ENCODE assay signal across 8 cellular contexts in genomic region chr4:153432971-153433752, GRCh38. TPM values are rescaled to one million over a fixed set of nuclear protein-coding genes. Genes with fewer than 3 reads are reported as not detected.
A peak's percentile ranks its signal among the peaks of the same experiment; 100 is the strongest.
DNase-seq lines count a peak whose midpoint lies in the region; ATAC-seq and TF ChIP-seq lines count a peak whose summit lies in the region.

No MANE protein-coding gene starts in this region.

- in situ Hi-C loops in Caki2 (cut with HindIII; ENCODE audit: low pct_unique_long_range_greater_than_20kb, low sequenced_read_pairs), result no loop called here

- H3K27me3 ChIP-seq in SJCRH30, result no peaks in the 10 kb centered on the region
- H3K27me3 ChIP-seq in left ventricle myocardium inferior (ENCODE audit: low read depth), result no peaks in the 10 kb centered on the region

- H3K9me3 ChIP-seq in SJCRH30 (replicated peaks) (no peaks in the 10 kb centered on the region), left ventricle myocardium inferior (replicated peaks) (no peaks in the 10 kb centered on the region)

- H3K27ac ChIP-seq in SJCRH30 (no peak overlapping the region), left ventricle myocardium inferior (replicated peaks) (peak overlapping the region; percentile 9)

- TF ChIP-seq CTCF in left ventricle myocardium inferior (IDR thresholded peaks at IDR 0.05; ENCODE audit: borderline replicate concordance), result peak; percentile 80

- ATAC-seq in GM19438 (IDR thresholded peaks at IDR 0.05; ENCODE audit: low read depth, unreplicated experiment) (peak; percentile 85), HG03469 (IDR thresholded peaks at IDR 0.05; ENCODE audit: unreplicated experiment) (peak; percentile 92)

- H3K4me3 ChIP-seq in SJCRH30 (no peak overlapping the region), left ventricle myocardium inferior (no peak overlapping the region)

- intact Hi-C loops in left ventricle myocardium inferior (cut with micrococcal nuclease), result loop anchor here (5.0 kb wide), 1 partner anchor 144 kb away; no protein-coding TSS in a partner anchor

- H3K4me1 ChIP-seq in SJCRH30, result no peaks in the 10 kb centered on the region
- H3K4me1 ChIP-seq in left ventricle myocardium inferior, result no peaks in the 10 kb centered on the region

- H3K36me3 ChIP-seq in SJCRH30, result no peaks in the 10 kb centered on the region
- H3K36me3 ChIP-seq in left ventricle myocardium inferior, result no peaks in the 10 kb centered on the region

- DNase-seq in Caki2 (ENCODE audit: low read depth) (peak; percentile 26), SJCRH30 (peak; percentile 40 to 66), left ventricle myocardium inferior (peak; percentile 26), NCI-H345 treated with DMSO at 0.1 percent for 48 hours (lab: John Stamatoyannopoulos, UW; ENCODE audit: unreplicated experiment) (no peak)
- peak; percentile 53 for DNase-seq in activated naive CD4-positive, alpha-beta T cell treated with anti-CD3 and anti-CD28 coated beads, Interleukin-2, amount 50 U/mL, for 16 hours
- peak; percentile 4 to 26 for DNase-seq in stimulated activated CD4-positive, alpha-beta T cell treated with anti-CD3 and anti-CD28 coated beads, Interleukin-1b, Interleukin-23, amount 100 ng/mL, for 1 hour (ENCODE audit: low read depth in 2 of 2)

RNA-seq across cellular contexts. Expression of gene TMEM131L, which starts 33.0 kb away (rescaled TPM):
- 2.4 and 6.0 TPM in 2 replicates for total RNA-seq in Caki2 (2014; rRNA removed; shearing (Covaris generic); ENCODE audit: low replicate concordance)
- total RNA-seq in SJCRH30 (2014; rRNA removed; shearing (Covaris generic)), result 55.0 and 61.3 TPM in 2 replicates
- total RNA-seq in left ventricle myocardium inferior, result 14.9 TPM
